In the genomic region with DNA sequence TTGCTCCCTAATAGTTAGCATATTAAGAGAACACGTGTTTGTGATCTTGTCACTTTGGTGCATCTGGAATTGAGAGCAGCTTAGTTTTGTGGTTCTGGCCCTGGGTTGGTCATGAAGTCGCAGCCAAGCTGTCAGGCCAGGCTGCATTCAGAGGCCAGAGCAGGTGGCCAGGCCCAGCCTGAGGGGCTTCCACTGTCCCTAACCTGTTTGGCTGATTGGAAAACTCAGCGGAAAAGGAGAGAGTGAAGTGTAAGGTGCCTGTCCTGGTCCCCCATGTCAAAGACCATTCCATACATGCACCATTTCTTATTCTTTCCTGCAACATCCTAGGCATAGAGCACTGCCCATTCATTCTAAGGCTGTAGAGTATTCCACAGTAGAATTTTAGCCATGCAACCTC, we compare ENCODE assay signal across 28 cellular contexts.
"Had no signal": no experiment of that assay in that cellular context is flagged by ENCODE, and none has a peak within 500 bp of the region (broad histone marks: within the 10 kb centered on the region; RNA-seq: fewer than 3 reads in every experiment).

No MANE protein-coding gene starts in this region.

- H3K4me3 Mint-ChIP-seq: naive thymus-derived CD8-positive, alpha-beta T cell; nephron; neural crest cell; stimulated activated naive B cell treated with anti-CD40 and anti-IgM and Interleukin-4, amounts not matched to agents 10 μg/mL and 1 μg/mL and 100 μg/mL, for 72 hours had no signal

- H3K79me2 ChIP-seq: hepatocyte had no signal

- H3K4me1 ChIP-seq: left lung, lower lobe of right lung, testis, thyroid gland, transverse colon, upper lobe of left lung had no signal

- H3K9me3 ChIP-seq: heart right ventricle, left lung, lower lobe of right lung, ovary, stomach, testis, thyroid gland, transverse colon, upper lobe of left lung had no signal

- FAIRE-seq: kidney had no signal

- H3K27me3 Mint-ChIP-seq: naive thymus-derived CD8-positive, alpha-beta T cell; stimulated activated naive B cell treated with anti-CD40 and anti-IgM and Interleukin-4, amounts not matched to agents 10 μg/mL and 1 μg/mL and 100 μg/mL, for 72 hours had no signal

- H3K27ac Mint-ChIP-seq: nephron; progenitor cell of endocrine pancreas; stimulated activated naive B cell treated with anti-CD40 and anti-IgM and Interleukin-4, amounts not matched to agents 10 μg/mL and 1 μg/mL and 100 μg/mL, for 72 hours had no signal

- H2AFZ ChIP-seq: hepatocyte had no signal

- H3K36me3 ChIP-seq: heart right ventricle, left lung, lower lobe of right lung, ovary, stomach, thyroid gland, transverse colon, upper lobe of left lung had no signal

- H3K4me2 ChIP-seq: hepatocyte had no signal

- H3K4me1 Mint-ChIP-seq: nephron, neural crest cell had no signal

- H3K4me3 ChIP-seq: heart right ventricle, hepatocyte, left lung, lower lobe of right lung, ovary, skin epidermis, stomach, testis, thyroid gland, transverse colon, upper lobe of left lung had no signal

- H3K27me3 ChIP-seq: hepatocyte, left lung, ovary, stomach, testis, thyroid gland, transverse colon, upper lobe of left lung had no signal

- H3K27ac ChIP-seq: heart right ventricle, hepatocyte, left lung, lower lobe of right lung, ovary, skin epidermis, stomach, testis, thyroid gland, transverse colon, upper lobe of left lung had no signal

- H3K9me3 Mint-ChIP-seq: naive thymus-derived CD8-positive, alpha-beta T cell; nephron; neural crest cell; stimulated activated naive B cell treated with anti-CD40 and anti-IgM and Interleukin-4, amounts not matched to agents 10 μg/mL and 1 μg/mL and 100 μg/mL, for 72 hours had no signal

- DNase-seq: heart right ventricle; kidney; left colon; left lung; lower lobe of right lung; mammary epithelial cell; mesenchymal stem cell; naive thymus-derived CD8-positive, alpha-beta T cell; nucleus accumbens; ovary; right cardiac atrium; stimulated activated CD4-positive, alpha-beta T cell treated with anti-CD3 and anti-CD28 coated beads, Interleukin-12 subunit alpha, Interleukin-12 subunit beta, amount 100 ng/mL, for 4 hours; stimulated activated CD4-positive, alpha-beta T cell treated with anti-CD3 and anti-CD28 coated beads, Interleukin-15, amount 100 ng/mL, for 24 hours; stimulated activated CD4-positive, alpha-beta T cell treated with anti-CD3 and anti-CD28 coated beads, Interleukin-2, amount 100 ng/mL, for 24 hours; stimulated activated CD4-positive, alpha-beta T cell treated with anti-CD3 and anti-CD28 coated beads, Interleukin-4, amount 100 ng/mL, for 1 hour; stimulated activated naive B cell treated with anti-CD40 and anti-IgM and Interleukin-4, amounts not matched to agents 10 μg/mL and 1 μg/mL and 100 μg/mL, for 72 hours; stimulated activated naive CD8-positive, alpha-beta T cell treated with anti-CD3 and anti-CD28 coated beads, Interleukin-15, Interleukin-2, amounts not matched to agents 100 U/mL and 50 U/mL, for 24 hours; stomach; testis; thyroid gland; transverse colon; upper lobe of left lung had no signal

- ATAC-seq: heart right ventricle; left colon; left lung; lower lobe of right lung; naive thymus-derived CD8-positive, alpha-beta T cell; right cardiac atrium; sciatic nerve; stimulated activated naive B cell treated with anti-CD40 and anti-IgM and Interleukin-4, amounts not matched to agents 10 μg/mL and 1 μg/mL and 100 μg/mL, for 72 hours; stimulated activated naive CD8-positive, alpha-beta T cell treated with anti-CD3 and anti-CD28 coated beads, Interleukin-15, Interleukin-2, amounts not matched to agents 100 U/mL and 50 U/mL, for 24 hours had no signal

- H3K36me3 Mint-ChIP-seq: naive thymus-derived CD8-positive, alpha-beta T cell; stimulated activated naive B cell treated with anti-CD40 and anti-IgM and Interleukin-4, amounts not matched to agents 10 μg/mL and 1 μg/mL and 100 μg/mL, for 72 hours had no signal
